ENCODE assay signal across 13 cellular contexts in the genomic region with DNA sequence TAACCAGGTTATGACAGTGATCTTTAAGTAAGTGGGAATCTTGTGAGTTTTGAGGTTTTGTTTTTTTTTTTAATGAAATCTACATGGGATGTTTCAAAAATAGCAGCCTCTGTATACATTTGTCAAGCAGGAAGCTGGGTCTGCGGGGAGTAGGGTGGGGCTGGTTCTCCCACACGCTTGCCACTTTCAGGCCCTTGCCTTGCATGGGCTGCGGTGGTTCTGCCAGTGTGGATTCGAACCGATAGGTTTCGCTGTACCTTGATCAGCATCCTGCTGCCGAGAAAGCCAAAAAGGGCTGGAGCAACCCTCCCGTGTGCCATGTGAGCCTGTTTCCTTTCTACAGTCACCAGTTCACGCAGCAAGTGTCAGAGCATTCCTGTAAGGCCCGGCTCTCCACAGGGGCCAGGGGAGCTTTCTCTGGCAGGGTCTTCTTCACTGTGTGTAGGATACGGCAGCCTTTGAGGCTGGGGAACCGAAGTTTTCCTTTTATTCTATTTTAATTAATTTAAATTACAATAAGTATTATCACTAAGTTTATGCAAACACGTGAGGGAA.
DNase-seq lines count a peak whose midpoint lies in the region; ATAC-seq and TF ChIP-seq lines count a peak whose summit lies in the region.
"Had no signal": no experiment of that assay in that cellular context is flagged by ENCODE, and none has a peak within 500 bp of the region (broad histone marks: within the 10 kb centered on the region; RNA-seq: fewer than 3 reads in every experiment).

No MANE protein-coding gene starts in this region.

- intact Hi-C loops in thyroid gland (cut with DNase I): no loop called here

- H3K4me3 Mint-ChIP-seq in activated T-cell treated with anti-CD3 and anti-CD28 coated beads, Interleukin-2, amount 50 U/mL, for 24 hours: peak overlapping the region; percentile 6
- peak overlapping the region; percentile 27 to 49 for H3K4me3 Mint-ChIP-seq in effector memory CD8-positive, alpha-beta T cell

- H3K4me1 Mint-ChIP-seq in activated T-cell treated with anti-CD3 and anti-CD28 coated beads, Interleukin-2, amount 50 U/mL, for 24 hours (ENCODE audit: low read depth): peaks cover 48% of the 10 kb centered on the region
- H3K4me1 Mint-ChIP-seq in effector memory CD8-positive, alpha-beta T cell (ENCODE audit: low read depth in 2 of 2): peaks cover 8 to 14% of the 10 kb centered on the region in 2 donors

- TF ChIP-seq POLR2A in thyroid gland (IDR thresholded peaks at IDR 0.05): no peak

- no peak overlapping the region for H3K27ac ChIP-seq in thyroid gland
- H3K27ac ChIP-seq: right lobe of liver, tibial artery had no signal

- WGBS in thyroid gland, 2 donors: 74 to 79% methylated on average over 12 to 13 of the region's 13 CpGs

- no peaks in the 10 kb centered on the region for H3K4me1 ChIP-seq in thyroid gland
- H3K4me1 ChIP-seq: right lobe of liver, tibial artery had no signal

- no peaks in the 10 kb centered on the region for H3K9me3 ChIP-seq in thyroid gland
- H3K9me3 ChIP-seq: right lobe of liver, tibial artery had no signal

- no peaks in the 10 kb centered on the region for H3K27me3 Mint-ChIP-seq in activated T-cell treated with anti-CD3 and anti-CD28 coated beads, Interleukin-2, amount 50 U/mL, for 24 hours
- no peaks in the 10 kb centered on the region for H3K27me3 Mint-ChIP-seq in effector memory CD8-positive, alpha-beta T cell

- DNase-seq in T follicular helper cell (ENCODE audit: low read depth) (peak; percentile 18), NCI-H1694 treated with DMSO at 0.1 percent for 48 hours (lab: John Stamatoyannopoulos, UW) (no peak), thyroid gland (no peak), SW 1271 (lab: John Stamatoyannopoulos, UW) (no peak), RKO (ENCODE audit: low spot score) (no peak)
- no peak for DNase-seq in activated T-cell treated with anti-CD3 and anti-CD28 coated beads, Interleukin-2, amount 50 U/mL, for 24 hours
- no peak for DNase-seq in effector memory CD8-positive, alpha-beta T cell
- peak; percentile 38 for DNase-seq in stimulated activated CD8-positive, alpha-beta memory T cell treated with anti-CD3 and anti-CD28 coated beads, Interleukin-4, amount 100 ng/mL, for 48 hours
- DNase-seq: cortex of kidney, kidney, NCI-H69, right lobe of liver, tibial artery had no signal

- no peaks in the 10 kb centered on the region for H3K27me3 ChIP-seq in thyroid gland
- H3K27me3 ChIP-seq: right lobe of liver, tibial artery had no signal

- peaks cover 0 to 7% of the 10 kb centered on the region in 2 donors for H3K36me3 ChIP-seq in thyroid gland

- H3K27ac Mint-ChIP-seq in activated T-cell treated with anti-CD3 and anti-CD28 coated beads, Interleukin-2, amount 50 U/mL, for 24 hours: peak overlapping the region; percentile 86
- H3K27ac Mint-ChIP-seq in effector memory CD8-positive, alpha-beta T cell: peak overlapping the region; percentile 87 to 88

- TF ChIP-seq CTCF in thyroid gland (IDR thresholded peaks at IDR 0.05): no peak

- no peak overlapping the region for H3K4me3 ChIP-seq in thyroid gland (replicated peaks in 1 of 3)
- H3K4me3 ChIP-seq: right lobe of liver, tibial artery had no signal

- no peaks in the 10 kb centered on the region for H3K9me3 Mint-ChIP-seq in activated T-cell treated with anti-CD3 and anti-CD28 coated beads, Interleukin-2, amount 50 U/mL, for 24 hours
- no peaks in the 10 kb centered on the region for H3K9me3 Mint-ChIP-seq in effector memory CD8-positive, alpha-beta T cell

- peak; percentile 64 for ATAC-seq in effector memory CD8-positive, alpha-beta T cell (replicated peaks)
- ATAC-seq: right lobe of liver had no signal

- peaks cover 44% of the 10 kb centered on the region for H3K36me3 Mint-ChIP-seq in activated T-cell treated with anti-CD3 and anti-CD28 coated beads, Interleukin-2, amount 50 U/mL, for 24 hours (ENCODE audit: low read depth)
- H3K36me3 Mint-ChIP-seq in effector memory CD8-positive, alpha-beta T cell (ENCODE audit: insufficient read depth): no peaks in the 10 kb centered on the region

Comparison
In these comparisons a context has a peak if more than half of its experiments do, and no peak if none do; other contexts are left out.
1. DNase-seq: peak in T follicular helper cell (single experiment) and stimulated activated CD8-positive, alpha-beta memory T cell treated with anti-CD3 and anti-CD28 coated beads, Interleukin-4, amount 100 ng/mL, for 48 hours (single experiment); none in activated T-cell treated with anti-CD3 and anti-CD28 coated beads, Interleukin-2, amount 50 U/mL, for 24 hours (single experiment), effector memory CD8-positive, alpha-beta T cell (0 of 3), NCI-H1694 treated with DMSO at 0.1 percent for 48 hours (single experiment), thyroid gland (0 of 2), SW 1271 (0 of 2) and RKO (single experiment).